Comparison of ENCODE assay signal across 36 cellular contexts in genomic region chr15:78398076-78398825, GRCh38. TPM values are rescaled to one million over a fixed set of nuclear protein-coding genes. Genes with fewer than 3 reads are reported as not detected.
"Had no signal": no experiment of that assay in that cellular context is flagged by ENCODE, and none has a peak within 500 bp of the region (broad histone marks: within the 10 kb centered on the region; RNA-seq: fewer than 3 reads in every experiment).

No MANE protein-coding gene starts in this region.

- H3K4me1 Mint-ChIP-seq: activated CD4-positive, alpha-beta T cell treated with anti-CD3 and anti-CD28 coated beads for 36 hours; activated CD4-positive, alpha-beta T cell treated with anti-CD3 and anti-CD28 coated beads, Interleukin-2, amount 10 ng/mL, durations not matched to agents 24 days and 14 days; activated CD8-positive, alpha-beta memory T cell treated with anti-CD3 and anti-CD28 coated beads, Interleukin-2, amount 10 ng/mL, durations not matched to agents 7 days and 5 days; activated naive CD4-positive, alpha-beta T cell treated with anti-CD3 and anti-CD28 coated beads, Interleukin-2, amount 50 U/mL, for 24 hours; activated naive CD8-positive, alpha-beta T cell treated with anti-CD3 and anti-CD28 coated beads for 36 hours; activated naive CD8-positive, alpha-beta T cell treated with anti-CD3 and anti-CD28 coated beads, Interleukin-2, amount 50 U/mL, for 24 hours; T-cell had no signal

- DNase-seq: activated CD4-positive, alpha-beta memory T cell treated with anti-CD3 and anti-CD28 coated beads for 36 hours; activated CD4-positive, alpha-beta T cell treated with anti-CD3 and anti-CD28 coated beads for 36 hours; activated CD4-positive, alpha-beta T cell treated with anti-CD3 and anti-CD28 coated beads, Interleukin-2, amount 10 ng/mL, durations not matched to agents 24 days and 14 days; activated CD4-positive, CD25-positive, alpha-beta regulatory T cell; activated CD4-positive, CD25-positive, alpha-beta regulatory T cell treated with anti-CD3 and anti-CD28 coated beads, Interleukin-2, amount 50 U/mL, for 72 hours; activated CD8-positive, alpha-beta memory T cell treated with anti-CD3 and anti-CD28 coated beads, Interleukin-2, amount 10 ng/mL, durations not matched to agents 7 days and 5 days; activated CD8-positive, alpha-beta memory T cell treated with anti-CD3 and anti-CD28 coated beads, Interleukin-2, amount 50 U/mL, for 4 hours; activated CD8-positive, alpha-beta T cell treated with anti-CD3 and anti-CD28 coated beads, Interleukin-2, amount 10 ng/mL, durations not matched to agents 7 days and 5 days; activated effector memory CD4-positive, alpha-beta T cell treated with anti-CD3 and anti-CD28 coated beads, Interleukin-2, amount 50 U/mL, for 16 hours; activated naive CD4-positive, alpha-beta T cell treated with anti-CD3 and anti-CD28 coated beads for 36 hours; activated naive CD8-positive, alpha-beta T cell treated with anti-CD3 and anti-CD28 coated beads for 36 hours; activated naive CD8-positive, alpha-beta T cell treated with anti-CD3 and anti-CD28 coated beads, Interleukin-2, amount 50 U/mL, for 24 hours; activated T-cell treated with anti-CD3 and anti-CD28 coated beads, Interleukin-2, amount 50 U/mL, for 1 hour; activated T-cell treated with anti-CD3 and anti-CD28 coated beads, Interleukin-2, amount 50 U/mL, for 48 hours; amygdala; central memory CD4-positive, alpha-beta T cell; colonic mucosa; effector CD8-positive, alpha-beta T cell; esophagus squamous epithelium; T-cell; T1000 had no signal

- H3K4me1 ChIP-seq: ascending aorta had no signal

- H3K9me3 Mint-ChIP-seq: activated CD4-positive, alpha-beta memory T cell treated with anti-CD3 and anti-CD28 coated beads for 36 hours; activated CD4-positive, alpha-beta T cell treated with anti-CD3 and anti-CD28 coated beads, Interleukin-2, amount 10 ng/mL, durations not matched to agents 24 days and 14 days; activated naive CD4-positive, alpha-beta T cell treated with anti-CD3 and anti-CD28 coated beads for 36 hours; activated naive CD4-positive, alpha-beta T cell treated with anti-CD3 and anti-CD28 coated beads, Interleukin-2, amount 50 U/mL, for 24 hours; activated naive CD8-positive, alpha-beta T cell treated with anti-CD3 and anti-CD28 coated beads for 36 hours; activated naive CD8-positive, alpha-beta T cell treated with anti-CD3 and anti-CD28 coated beads, Interleukin-2, amount 50 U/mL, for 24 hours; activated T-helper 1 cell treated with anti-CD3 and anti-CD28 coated beads, Interleukin-12 subunit alpha, Interleukin-12 subunit beta, Interleukin-2, Interleukin-4 antibody, amounts not matched to agents 30 ng/mL and 10 ng/mL and 1 ng/mL, durations not matched to agents 14 hours and 24 hours and 36 hours; activated T-helper 2 cell treated with anti-CD3 and anti-CD28 coated beads, Interferon-gamma antibody, Interleukin-2, Interleukin-4, amounts not matched to agents 10 μg/mL and 5 μg/mL and 100 μg/mL, durations not matched to agents 14 hours and 24 hours and 36 hours; T-cell; T-helper 1 cell treated with Interleukin-12 subunit alpha and Interleukin-12 subunit beta and Interleukin-4 antibody, amounts not matched to agents 30 μg/mL and 1 μg/mL, for 36 hours had no signal

- H3K27ac Mint-ChIP-seq: activated CD4-positive, alpha-beta memory T cell treated with anti-CD3 and anti-CD28 coated beads for 36 hours; activated CD4-positive, alpha-beta T cell treated with anti-CD3 and anti-CD28 coated beads for 36 hours; activated CD4-positive, alpha-beta T cell treated with anti-CD3 and anti-CD28 coated beads, Interleukin-2, amount 10 ng/mL, durations not matched to agents 24 days and 14 days; activated CD8-positive, alpha-beta memory T cell treated with anti-CD3 and anti-CD28 coated beads, Interleukin-2, amount 10 ng/mL, durations not matched to agents 7 days and 5 days; activated CD8-positive, alpha-beta T cell treated with anti-CD3 and anti-CD28 coated beads, Interleukin-2, amount 10 ng/mL, durations not matched to agents 7 days and 5 days; activated naive CD4-positive, alpha-beta T cell treated with anti-CD3 and anti-CD28 coated beads for 36 hours; activated naive CD4-positive, alpha-beta T cell treated with anti-CD3 and anti-CD28 coated beads, Interleukin-2, amount 50 U/mL, for 24 hours; activated naive CD8-positive, alpha-beta T cell treated with anti-CD3 and anti-CD28 coated beads for 36 hours; activated naive CD8-positive, alpha-beta T cell treated with anti-CD3 and anti-CD28 coated beads, Interleukin-2, amount 50 U/mL, for 24 hours; activated T-helper 1 cell treated with anti-CD3 and anti-CD28 coated beads, Interleukin-12 subunit alpha, Interleukin-12 subunit beta, Interleukin-2, Interleukin-4 antibody, amounts not matched to agents 30 ng/mL and 10 ng/mL and 1 ng/mL, durations not matched to agents 14 hours and 24 hours and 36 hours; activated T-helper 2 cell treated with anti-CD3 and anti-CD28 coated beads, Interferon-gamma antibody, Interleukin-2, Interleukin-4, amounts not matched to agents 10 μg/mL and 5 μg/mL and 100 μg/mL, durations not matched to agents 14 hours and 24 hours and 36 hours; T-cell; T-helper 1 cell treated with Interleukin-12 subunit alpha and Interleukin-12 subunit beta and Interleukin-4 antibody, amounts not matched to agents 30 μg/mL and 1 μg/mL, for 36 hours had no signal

- H3K36me3 Mint-ChIP-seq: activated CD4-positive, alpha-beta memory T cell treated with anti-CD3 and anti-CD28 coated beads for 36 hours; activated CD8-positive, alpha-beta memory T cell treated with anti-CD3 and anti-CD28 coated beads, Interleukin-2, amount 10 ng/mL, durations not matched to agents 7 days and 5 days; activated naive CD4-positive, alpha-beta T cell treated with anti-CD3 and anti-CD28 coated beads, Interleukin-2, amount 50 U/mL, for 24 hours; activated naive CD8-positive, alpha-beta T cell treated with anti-CD3 and anti-CD28 coated beads for 36 hours; brain; T-cell had no signal

- H3K27me3 ChIP-seq: ascending aorta, breast epithelium, cardiac muscle cell, colonic mucosa had no signal

- H3K36me3 ChIP-seq: adrenal gland, ascending aorta, breast epithelium, cardiac muscle cell, colonic mucosa, esophagus squamous epithelium had no signal

- H3K27ac ChIP-seq: adrenal gland, ascending aorta, cardiac muscle cell, colonic mucosa, epithelial cell of prostate, esophagus squamous epithelium had no signal

- ATAC-seq: activated CD4-positive, alpha-beta T cell treated with anti-CD3 and anti-CD28 coated beads for 36 hours; activated CD8-positive, alpha-beta memory T cell treated with anti-CD3 and anti-CD28 coated beads, Interleukin-2, amount 10 ng/mL, durations not matched to agents 7 days and 5 days; activated CD8-positive, alpha-beta T cell treated with anti-CD3 and anti-CD28 coated beads, Interleukin-2, amount 10 ng/mL, durations not matched to agents 7 days and 5 days; activated naive CD8-positive, alpha-beta T cell treated with anti-CD3 and anti-CD28 coated beads, Interleukin-2, amount 50 U/mL, for 24 hours; T-cell had no signal

- H3K4me3 ChIP-seq: adrenal gland, ascending aorta, breast epithelium, cardiac muscle cell, colonic mucosa, esophagus squamous epithelium had no signal

- H3K9me3 ChIP-seq: adrenal gland, ascending aorta, breast epithelium, colonic mucosa, esophagus squamous epithelium had no signal

- H3K4me3 Mint-ChIP-seq: activated CD4-positive, alpha-beta memory T cell treated with anti-CD3 and anti-CD28 coated beads for 36 hours; activated CD4-positive, alpha-beta T cell treated with anti-CD3 and anti-CD28 coated beads for 36 hours; activated CD4-positive, alpha-beta T cell treated with anti-CD3 and anti-CD28 coated beads, Interleukin-2, amount 10 ng/mL, durations not matched to agents 24 days and 14 days; activated CD8-positive, alpha-beta memory T cell treated with anti-CD3 and anti-CD28 coated beads, Interleukin-2, amount 10 ng/mL, durations not matched to agents 7 days and 5 days; activated CD8-positive, alpha-beta T cell treated with anti-CD3 and anti-CD28 coated beads, Interleukin-2, amount 10 ng/mL, durations not matched to agents 7 days and 5 days; activated naive CD4-positive, alpha-beta T cell treated with anti-CD3 and anti-CD28 coated beads for 36 hours; activated naive CD4-positive, alpha-beta T cell treated with anti-CD3 and anti-CD28 coated beads, Interleukin-2, amount 50 U/mL, for 24 hours; activated naive CD8-positive, alpha-beta T cell treated with anti-CD3 and anti-CD28 coated beads for 36 hours; activated naive CD8-positive, alpha-beta T cell treated with anti-CD3 and anti-CD28 coated beads, Interleukin-2, amount 50 U/mL, for 24 hours; activated T-helper 1 cell treated with anti-CD3 and anti-CD28 coated beads, Interleukin-12 subunit alpha, Interleukin-12 subunit beta, Interleukin-2, Interleukin-4 antibody, amounts not matched to agents 30 ng/mL and 10 ng/mL and 1 ng/mL, durations not matched to agents 14 hours and 24 hours and 36 hours; brain; T-cell; T-helper 1 cell treated with Interleukin-12 subunit alpha and Interleukin-12 subunit beta and Interleukin-4 antibody, amounts not matched to agents 30 μg/mL and 1 μg/mL, for 36 hours had no signal

- H3K27me3 Mint-ChIP-seq: activated CD4-positive, alpha-beta T cell treated with anti-CD3 and anti-CD28 coated beads for 36 hours; activated CD4-positive, alpha-beta T cell treated with anti-CD3 and anti-CD28 coated beads, Interleukin-2, amount 10 ng/mL, durations not matched to agents 24 days and 14 days; activated naive CD4-positive, alpha-beta T cell treated with anti-CD3 and anti-CD28 coated beads, Interleukin-2, amount 50 U/mL, for 24 hours; activated naive CD8-positive, alpha-beta T cell treated with anti-CD3 and anti-CD28 coated beads for 36 hours; activated naive CD8-positive, alpha-beta T cell treated with anti-CD3 and anti-CD28 coated beads, Interleukin-2, amount 50 U/mL, for 24 hours; T-cell had no signal

RNA-seq across cellular contexts. Expression of gene CRABP1, which starts 58.1 kb away (rescaled TPM):
- total RNA-seq: activated CD4-positive, alpha-beta memory T cell treated with anti-CD3 and anti-CD28 coated beads for 36 hours; activated CD4-positive, alpha-beta T cell treated with anti-CD3 and anti-CD28 coated beads, Interleukin-2, amount 10 ng/mL, durations not matched to agents 24 days and 14 days; activated CD8-positive, alpha-beta memory T cell treated with anti-CD3 and anti-CD28 coated beads for 36 hours; activated CD8-positive, alpha-beta memory T cell treated with anti-CD3 and anti-CD28 coated beads, Interleukin-2, amount 10 ng/mL, durations not matched to agents 7 days and 5 days; activated CD8-positive, alpha-beta T cell treated with anti-CD3 and anti-CD28 coated beads, Interleukin-2, amount 10 ng/mL, durations not matched to agents 7 days and 5 days; activated naive CD8-positive, alpha-beta T cell treated with anti-CD3 and anti-CD28 coated beads for 36 hours; activated T-helper 1 cell treated with anti-CD3 and anti-CD28 coated beads, Interleukin-12 subunit alpha, Interleukin-12 subunit beta, Interleukin-2, Interleukin-4 antibody, amounts not matched to agents 30 ng/mL and 10 ng/mL and 1 ng/mL, durations not matched to agents 14 hours and 24 hours and 36 hours; ascending aorta; dermis microvascular lymphatic vessel endothelial cell; endothelial cell of umbilical vein; esophagus squamous epithelium; fibroblast of lung; fibroblast of villous mesenchyme had no signal
- polyA plus RNA-seq: fibroblast of lung had no signal
